ENCODE assay signal across 11 cellular contexts in genomic region chr2:61145990-61146389, GRCh38. TPM values are rescaled to one million over a fixed set of nuclear protein-coding genes. Genes with fewer than 3 reads are reported as not detected.
DNase-seq lines count a peak whose midpoint lies in the region; ATAC-seq and TF ChIP-seq lines count a peak whose summit lies in the region.
"Had no signal": no experiment of that assay in that cellular context is flagged by ENCODE, and none has a peak within 500 bp of the region (broad histone marks: within the 10 kb centered on the region; RNA-seq: fewer than 3 reads in every experiment).

No MANE protein-coding gene starts in this region.

- H3K4me3 ChIP-seq in subcutaneous abdominal adipose tissue (ENCODE audit: low read depth in 1 of 5, low read length in 5 of 5): peak overlapping the region in 3 of 5 donors; percentile 85 to 90 (median 90)

- H3K9ac ChIP-seq in subcutaneous abdominal adipose tissue (ENCODE audit: low read length in 5 of 5): peak overlapping the region in 2 of 5 donors; percentile 7 to 87

- TF ChIP-seq CTCF in GM13976 (IDR thresholded peaks at IDR 0.05; ENCODE audit: borderline replicate concordance, control extremely low read depth, extremely low read depth, insufficient read depth, missing control alignments): no peak

- H3K27me3 ChIP-seq in subcutaneous abdominal adipose tissue (ENCODE audit: control insufficient read depth in 5 of 5, insufficient read depth in 4 of 5, low read length in 5 of 5): no peaks in the 10 kb centered on the region
- H3K27me3 ChIP-seq: Peyer's patch had no signal

- no peak for ATAC-seq in activated naive CD8-positive, alpha-beta T cell treated with anti-CD3 and anti-CD28 coated beads, Interleukin-2, amount 50 U/mL, for 24 hours

- H3K9me3 Mint-ChIP-seq in activated naive CD4-positive, alpha-beta T cell treated with anti-CD3 and anti-CD28 coated beads, Interleukin-2, amount 10 ng/mL, durations not matched to agents 7 days and 5 days: no peaks in the 10 kb centered on the region
- peaks cover 4% of the 10 kb centered on the region for H3K9me3 Mint-ChIP-seq in activated naive CD8-positive, alpha-beta T cell treated with anti-CD3 and anti-CD28 coated beads, Interleukin-2, amount 50 U/mL, for 24 hours
- H3K9me3 Mint-ChIP-seq in immature natural killer cell: no peaks in the 10 kb centered on the region

- in situ Hi-C loops in GM13976 (cut with MboI; ENCODE audit: low sequenced_read_pairs, unreplicated experiment): no loop called here

- H3K36me3 Mint-ChIP-seq in activated naive CD4-positive, alpha-beta T cell treated with anti-CD3 and anti-CD28 coated beads, Interleukin-2, amount 10 ng/mL, durations not matched to agents 7 days and 5 days: peaks cover 30% of the 10 kb centered on the region
- peaks cover 18% of the 10 kb centered on the region for H3K36me3 Mint-ChIP-seq in activated naive CD8-positive, alpha-beta T cell treated with anti-CD3 and anti-CD28 coated beads, Interleukin-2, amount 50 U/mL, for 24 hours (ENCODE audit: low read depth)
- H3K36me3 Mint-ChIP-seq in immature natural killer cell: peaks cover 7 to 18% (median 16%) of the 10 kb centered on the region in 3 donors

- H3K36me3 ChIP-seq in subcutaneous abdominal adipose tissue (ENCODE audit: control insufficient read depth in 5 of 5, insufficient read depth in 5 of 5, low read length in 5 of 5): peaks cover 4 to 23% (median 17%) of the 10 kb centered on the region in 5 donors

- CTCF ChIA-PET in activated naive CD4-positive, alpha-beta T cell treated with anti-CD3 and anti-CD28 coated beads, Interleukin-2, amount 10 ng/mL, durations not matched to agents 7 days and 5 days (lab: Charles Lee): no interaction called here

- no peaks in the 10 kb centered on the region for H3K9me3 ChIP-seq in subcutaneous abdominal adipose tissue (ENCODE audit: control insufficient read depth in 5 of 5, low read length in 5 of 5)
- H3K9me3 ChIP-seq: Peyer's patch had no signal

- H3K4me1 Mint-ChIP-seq in activated naive CD4-positive, alpha-beta T cell treated with anti-CD3 and anti-CD28 coated beads, Interleukin-2, amount 10 ng/mL, durations not matched to agents 7 days and 5 days: peaks cover 19% of the 10 kb centered on the region
- H3K4me1 Mint-ChIP-seq in activated naive CD8-positive, alpha-beta T cell treated with anti-CD3 and anti-CD28 coated beads, Interleukin-2, amount 50 U/mL, for 24 hours: peaks cover 8% of the 10 kb centered on the region
- peaks cover 12 to 26% of the 10 kb centered on the region in 2 donors for H3K4me1 Mint-ChIP-seq in immature natural killer cell

- no peak overlapping the region for H3K27ac ChIP-seq in subcutaneous abdominal adipose tissue (ENCODE audit: low read depth, low read length)

- DNase-seq in activated naive CD4-positive, alpha-beta T cell treated with anti-CD3 and anti-CD28 coated beads, Interleukin-2, amount 10 ng/mL, durations not matched to agents 7 days and 5 days: no peak
- DNase-seq in activated naive CD4-positive, alpha-beta T cell treated with Interleukin-2 at 50 U/mL for 16 hours: no peak
- DNase-seq in activated naive CD8-positive, alpha-beta T cell treated with anti-CD3 and anti-CD28 coated beads, Interleukin-2, amount 50 U/mL, for 24 hours: no peak
- no peak for DNase-seq in immature natural killer cell
- DNase-seq in H4 (ENCODE audit: low spot score): no peak
- DNase-seq in GM13976 (ENCODE audit: low spot score): no peak
- no peak for DNase-seq in activated CD4-positive, CD25-positive, alpha-beta regulatory T cell (lab: John Stamatoyannopoulos, UW)
- DNase-seq: activated gamma-delta T cell treated with Interleukin-2 at 50 U/mL for 16 hours; Peyer's patch; stimulated activated CD4-positive, alpha-beta T cell treated with anti-CD3 and anti-CD28 coated beads, Interleukin-1b, Interleukin-23, amount 100 ng/mL, for 48 hours had no signal

- H3K27me3 Mint-ChIP-seq in activated naive CD4-positive, alpha-beta T cell treated with anti-CD3 and anti-CD28 coated beads, Interleukin-2, amount 10 ng/mL, durations not matched to agents 7 days and 5 days: peaks cover 4% of the 10 kb centered on the region
- H3K27me3 Mint-ChIP-seq in activated naive CD8-positive, alpha-beta T cell treated with anti-CD3 and anti-CD28 coated beads, Interleukin-2, amount 50 U/mL, for 24 hours: peaks cover 4% of the 10 kb centered on the region
- H3K27me3 Mint-ChIP-seq in immature natural killer cell (ENCODE audit: low read depth in 3 of 3): peaks cover 3 to 8% (median 5%) of the 10 kb centered on the region in 3 donors

- H3K4me1 ChIP-seq in subcutaneous abdominal adipose tissue (ENCODE audit: control insufficient read depth in 5 of 5, insufficient read depth in 5 of 5, low read length in 5 of 5): peaks cover 0 to 16% (median 7%) of the 10 kb centered on the region in 5 donors

- H3K4me3 Mint-ChIP-seq in activated naive CD4-positive, alpha-beta T cell treated with anti-CD3 and anti-CD28 coated beads, Interleukin-2, amount 10 ng/mL, durations not matched to agents 7 days and 5 days: peak overlapping the region; percentile 63
- H3K4me3 Mint-ChIP-seq in activated naive CD8-positive, alpha-beta T cell treated with anti-CD3 and anti-CD28 coated beads, Interleukin-2, amount 50 U/mL, for 24 hours: peak overlapping the region; percentile 95
- peak overlapping the region; percentile 55 to 97 (median 75) for H3K4me3 Mint-ChIP-seq in immature natural killer cell

- no peak overlapping the region for H3K27ac Mint-ChIP-seq in activated naive CD4-positive, alpha-beta T cell treated with anti-CD3 and anti-CD28 coated beads, Interleukin-2, amount 10 ng/mL, durations not matched to agents 7 days and 5 days
- peak overlapping the region; percentile 42 for H3K27ac Mint-ChIP-seq in activated naive CD8-positive, alpha-beta T cell treated with anti-CD3 and anti-CD28 coated beads, Interleukin-2, amount 50 U/mL, for 24 hours
- peak overlapping the region; percentile 7 to 93 (median 66) for H3K27ac Mint-ChIP-seq in immature natural killer cell

RNA-seq across cellular contexts. Expression of gene C2orf74, which starts 16.0 kb away (rescaled TPM):
- 10 to 100 TPM; 23.7 to 40.2 (median 28.4) TPM for polyA plus RNA-seq in immature natural killer cell
- 15.0 and 19.3 TPM in 2 replicates for total RNA-seq in H4 (2014; rRNA removed; shearing (Covaris generic))
